ENCODE assay signal across 15 cellular contexts in genomic region chrX:28946846-28947245, GRCh38.
A peak's percentile ranks its signal among the peaks of the same experiment; 100 is the strongest.
DNase-seq lines count a peak whose midpoint lies in the region; ATAC-seq and TF ChIP-seq lines count a peak whose summit lies in the region.
"Had no signal": no experiment of that assay in that cellular context is flagged by ENCODE, and none has a peak within 500 bp of the region (broad histone marks: within the 10 kb centered on the region; RNA-seq: fewer than 3 reads in every experiment).

No MANE protein-coding gene starts in this region.

- H3K56ac ChIP-seq in IMR-90 (ENCODE audit: extremely low read depth, insufficient read depth, low read length) = no peak overlapping the region

- no peak for TF ChIP-seq POLR2A in IMR-90 (IDR thresholded peaks at IDR 0.05; ENCODE audit: low read depth, low read length)

- no peaks in the 10 kb centered on the region for H3K27me3 ChIP-seq in IMR-90 (ENCODE audit: control insufficient read depth, insufficient read depth, low read length)
- H3K27me3 ChIP-seq in fibroblast of lung (ENCODE audit: control insufficient read depth, insufficient read depth, low read length) = no peaks in the 10 kb centered on the region

- no peak overlapping the region for H3K23ac ChIP-seq in IMR-90 (ENCODE audit: low read depth, low read length)

- no peak overlapping the region for H2BK15ac ChIP-seq in IMR-90 (ENCODE audit: low read depth, low read length)

- H3K4me3 ChIP-seq in IMR-90 (ENCODE audit: insufficient read depth, low read depth, low read length) = no peak overlapping the region
- no peak overlapping the region for H3K4me3 ChIP-seq in fibroblast of lung (replicated peaks in 1 of 4; ENCODE audit: control extremely low read depth in 1 of 4, insufficient read depth in 1 of 4, low read depth in 3 of 4, low read length in 4 of 4)
- H3K4me3 ChIP-seq: HAP-1 had no signal

- H4K91ac ChIP-seq in IMR-90 (ENCODE audit: insufficient read depth, low read depth, low read length) = no peak overlapping the region

- TF ChIP-seq CTCF in IMR-90 (conservative IDR thresholded peaks at IDR 0.05; ENCODE audit: low read depth, low read length) (no peak), fibroblast of lung (conservative IDR thresholded peaks at IDR 0.05 in 1 of 2, IDR thresholded peaks at IDR 0.05 in 1 of 2; ENCODE audit: low read depth in 1 of 2, low read length in 2 of 2) (no peak), GM20000 (IDR thresholded peaks at IDR 0.05; ENCODE audit: extremely low read depth, missing control alignments) (no peak)

- intact Hi-C loops in IMR-90 (cut with micrococcal nuclease) = no loop called here

- no peaks in the 10 kb centered on the region for H3K79me2 ChIP-seq in fibroblast of lung (ENCODE audit: control insufficient read depth, insufficient read depth, low read length)

- no TSS peak for BruUV-seq in IMR-90 (replicated peaks; lab: Mats Ljungman, UMichigan)

- no peak; the same call in 1 of the 2 replicates for ATAC-seq in IMR-90 (ENCODE audit: low read depth)
- no peak for ATAC-seq in stimulated activated naive CD8-positive, alpha-beta T cell treated with anti-CD3 and anti-CD28 coated beads, Interleukin-15, amount 100 ng/mL, for 72 hours
- ATAC-seq: CD8-positive, alpha-beta T cell; HepG2 had no signal

- H2AK5ac ChIP-seq in IMR-90 (ENCODE audit: low read depth, low read length) = no peak overlapping the region

- H3K79me1 ChIP-seq in IMR-90 (ENCODE audit: low read depth in 1 of 2, low read length in 2 of 2) = no peaks in the 10 kb centered on the region

- no peak for TF ChIP-seq RAD21 in IMR-90 (IDR thresholded peaks at IDR 0.05; ENCODE audit: low read length)

- in situ Hi-C loops in IMR-90 (cut with MboI; ENCODE audit: low sequenced_read_pairs) = no loop called here

- CTCF ChIA-PET in IMR-90 (lab: Yijun Ruan, JAX) = no interaction called here

- no peaks in the 10 kb centered on the region for H3K9me3 Mint-ChIP-seq in stimulated activated naive CD8-positive, alpha-beta T cell treated with anti-CD3 and anti-CD28 coated beads, Interleukin-15, amount 100 ng/mL, for 72 hours
- H3K9me3 Mint-ChIP-seq: CD8-positive, alpha-beta T cell had no signal

- POLR2A ChIA-PET in IMR-90 (lab: Charles Lee; ENCODE audit: unreplicated experiment) = no interaction called here

- H3K4me1 ChIP-seq in IMR-90 (ENCODE audit: control insufficient read depth, insufficient read depth, low read length) (no peaks in the 10 kb centered on the region), fibroblast of lung (ENCODE audit: control insufficient read depth, extremely low read depth, insufficient read depth, low read length) (no peaks in the 10 kb centered on the region)
- H3K4me1 ChIP-seq: HAP-1 had no signal

- no peak overlapping the region for H2AFZ ChIP-seq in IMR-90 (replicated peaks; ENCODE audit: low read length, poor library complexity)
- no peak overlapping the region for H2AFZ ChIP-seq in fibroblast of lung (ENCODE audit: low read length)

- no peak overlapping the region for H4K5ac ChIP-seq in IMR-90 (ENCODE audit: low read depth, low read length)

- dilution Hi-C loops in IMR-90 (cut with HindIII; ENCODE audit: low sequenced_read_pairs, unreplicated experiment) = no loop called here

- WGBS in IMR-90 (ENCODE audit: extremely low coverage in 2 of 2, insufficient read length in 1 of 2), 2 experiments = no CpG with 5 or more reads among the region's 3 CpGs

- H3K9ac ChIP-seq in IMR-90 (ENCODE audit: low read depth, low read length) (no peak overlapping the region), fibroblast of lung (ENCODE audit: insufficient read depth, low read length) (no peak overlapping the region)

- no peaks in the 10 kb centered on the region for H3K4me1 Mint-ChIP-seq in stimulated activated naive CD8-positive, alpha-beta T cell treated with anti-CD3 and anti-CD28 coated beads, Interleukin-15, amount 100 ng/mL, for 72 hours
- H3K4me1 Mint-ChIP-seq: CD14-positive monocyte had no signal

- no peaks in the 10 kb centered on the region for H3K36me3 ChIP-seq in IMR-90 (ENCODE audit: control insufficient read depth, insufficient read depth, low read length)
- H3K36me3 ChIP-seq in fibroblast of lung (ENCODE audit: control insufficient read depth, insufficient read depth, low read length) = no peaks in the 10 kb centered on the region
- H3K36me3 ChIP-seq: HAP-1 had no signal

- H2BK20ac ChIP-seq in IMR-90 (ENCODE audit: low read depth, low read length) = no peak overlapping the region

- no peak overlapping the region for H2BK120ac ChIP-seq in IMR-90 (ENCODE audit: low read depth, low read length)

- no peak overlapping the region for H2BK5ac ChIP-seq in IMR-90 (ENCODE audit: low read depth, low read length, poor library complexity, severe bottlenecking)

- no peak overlapping the region for H3K4me2 ChIP-seq in IMR-90 (ENCODE audit: low read depth, low read length)
- no peak overlapping the region for H3K4me2 ChIP-seq in fibroblast of lung (ENCODE audit: extremely low read depth, insufficient read depth, low read length)

- no peaks in the 10 kb centered on the region for H3K9me3 ChIP-seq in IMR-90 (ENCODE audit: control insufficient read depth, insufficient read depth, low read length)
- no peaks in the 10 kb centered on the region for H3K9me3 ChIP-seq in fibroblast of lung (ENCODE audit: control insufficient read depth, insufficient read depth, low read depth, low read length)
- H3K9me3 ChIP-seq: HAP-1 had no signal

- H3K27ac ChIP-seq in IMR-90 (ENCODE audit: insufficient read depth, low read length) = no peak overlapping the region
- no peak overlapping the region for H3K27ac ChIP-seq in fibroblast of lung (ENCODE audit: insufficient read depth, low read length)

- no peak overlapping the region for H3K4me3 Mint-ChIP-seq in stimulated activated naive CD8-positive, alpha-beta T cell treated with anti-CD3 and anti-CD28 coated beads, Interleukin-15, amount 100 ng/mL, for 72 hours
- H3K4me3 Mint-ChIP-seq: CD14-positive monocyte; CD8-positive, alpha-beta T cell had no signal

- H3K4ac ChIP-seq in IMR-90 (ENCODE audit: low read depth, low read length) = no peak overlapping the region

- H3K9me1 ChIP-seq in IMR-90 (ENCODE audit: insufficient read depth, low read length) = no peaks in the 10 kb centered on the region; the same call in 1 of the 2 replicates

- H3K18ac ChIP-seq in IMR-90 (ENCODE audit: low read depth, low read length) = no peak overlapping the region

- no peak overlapping the region for H3K27ac Mint-ChIP-seq in stimulated activated naive CD8-positive, alpha-beta T cell treated with anti-CD3 and anti-CD28 coated beads, Interleukin-15, amount 100 ng/mL, for 72 hours
- H3K27ac Mint-ChIP-seq: CD14-positive monocyte; CD8-positive, alpha-beta T cell had no signal

- DNase-seq in IMR-90 = peak; percentile 41
- DNase-seq in astrocyte of the hippocampus (ENCODE audit: low read depth, low spot score) = peak; percentile 41
- DNase-seq in fibroblast of lung (ENCODE audit: low read depth in 2 of 2) = peak; percentile 22 to 56
- no peak for DNase-seq in GM20000 (ENCODE audit: low spot score)
- no peak for DNase-seq in stimulated activated naive CD8-positive, alpha-beta T cell treated with anti-CD3 and anti-CD28 coated beads, Interleukin-15, amount 100 ng/mL, for 72 hours
- no peak for DNase-seq in OCI-M1 (lab: John Stamatoyannopoulos, UW)
- no peak for DNase-seq in stimulated activated CD4-positive, alpha-beta T cell treated with anti-CD3 and anti-CD28 coated beads, Interleukin-4, amount 100 ng/mL, for 24 hours
- DNase-seq: CD8-positive, alpha-beta T cell; COR-L47; DMS153; DMS79 treated with DMSO at 0.1 percent for 48 hours; EL had no signal

- no peaks in the 10 kb centered on the region for H3K27me3 Mint-ChIP-seq in stimulated activated naive CD8-positive, alpha-beta T cell treated with anti-CD3 and anti-CD28 coated beads, Interleukin-15, amount 100 ng/mL, for 72 hours

- no peak overlapping the region for H2AK9ac ChIP-seq in IMR-90 (replicated peaks; ENCODE audit: low read depth, low read length, poor library complexity)

- no peak overlapping the region for H4K8ac ChIP-seq in IMR-90 (ENCODE audit: low read depth in 2 of 2, low read length in 2 of 2)

- no peak overlapping the region for H3K14ac ChIP-seq in IMR-90 (replicated peaks; ENCODE audit: low read depth, low read length)

- H4K20me1 ChIP-seq in IMR-90 (ENCODE audit: insufficient read depth, low read length) (no peaks in the 10 kb centered on the region), fibroblast of lung (ENCODE audit: control insufficient read depth, extremely low read depth, insufficient read depth, low read length) (no peaks in the 10 kb centered on the region)

TF ChIP-seq in IMR-90, 13 proteins besides CTCF, POLR2A, EP300 and RAD21 (continues in another document):
- no peak for TF ChIP-seq CEBPB (IDR thresholded peaks at IDR 0.05; ENCODE audit: low read depth, low read length)
- no peak for TF ChIP-seq MAFK (IDR thresholded peaks at IDR 0.05; ENCODE audit: low read depth, low read length)
- TF ChIP-seq BHLHE40 (IDR thresholded peaks at IDR 0.05; ENCODE audit: low read depth, low read length) = no peak
- TF ChIP-seq ELK1 (IDR thresholded peaks at IDR 0.05; ENCODE audit: borderline replicate concordance, low read depth, low read length) = no peak
- TF ChIP-seq FOS (IDR thresholded peaks at IDR 0.05; ENCODE audit: low read depth, low read length) = no peak
- TF ChIP-seq CHD1 (IDR thresholded peaks at IDR 0.05; ENCODE audit: low read depth, low read length) = no peak
- TF ChIP-seq USF2 (IDR thresholded peaks at IDR 0.05; ENCODE audit: low read depth, low read length) = no peak
- TF ChIP-seq RCOR1 (IDR thresholded peaks at IDR 0.05; ENCODE audit: insufficient replicate concordance, low read length) = no peak
- TF ChIP-seq NFE2L2 (IDR thresholded peaks at IDR 0.05; ENCODE audit: low read depth, low read length) = no peak
- no peak for TF ChIP-seq MAZ (IDR thresholded peaks at IDR 0.05; ENCODE audit: borderline replicate concordance, low read depth, low read length)
- TF ChIP-seq MXI1 (IDR thresholded peaks at IDR 0.05; ENCODE audit: borderline replicate concordance, low read depth, low read length) = no peak

Comparison
In these comparisons a context has a peak if more than half of its experiments do, and no peak if none do; other contexts are left out.
1. DNase-seq: peak in IMR-90 (single experiment), astrocyte of the hippocampus (single experiment) and fibroblast of lung (2 of 2); none in GM20000 (single experiment), stimulated activated naive CD8-positive, alpha-beta T cell treated with anti-CD3 and anti-CD28 coated beads, Interleukin-15, amount 100 ng/mL, for 72 hours (0 of 2), OCI-M1 (single experiment) and stimulated activated CD4-positive, alpha-beta T cell treated with anti-CD3 and anti-CD28 coated beads, Interleukin-4, amount 100 ng/mL, for 24 hours (single experiment).